1 cellular context compared by ENCODE assay signal in genomic region chr11:46347637-46348311, GRCh38.
TF ChIP-seq lines count a peak whose summit lies in the region.

No MANE protein-coding gene starts in this region.

TF ChIP-seq in HEK293, 187 proteins besides CTCF, POLR2A, EP300 and RAD21 (continued from another document):
- TF ChIP-seq PATZ1 (tag by site-specific recombination; IDR thresholded peaks at IDR 0.05): no peak
- 0 out of 2 replicates have a peak, but pooled peaks have one; percentile 8 for TF ChIP-seq ZNF398 (tag by site-specific recombination; IDR thresholded peaks at IDR 0.05)
- peak; percentile 51; the same call in 1 of the 2 replicates for TF ChIP-seq PRDM10 (tag by site-specific recombination; IDR thresholded peaks at IDR 0.05)
- no peak for TF ChIP-seq KLF8 (tag by site-specific recombination; IDR thresholded peaks at IDR 0.05)
- no peak for TF ChIP-seq ZNF366 (tag by site-specific recombination; conservative IDR thresholded peaks at IDR 0.05)
- TF ChIP-seq ZNF239 (tag by site-specific recombination; IDR thresholded peaks at IDR 0.05): no peak
- peak; percentile 50 for TF ChIP-seq ZBTB26 (tag by site-specific recombination; optimal IDR thresholded peaks at IDR 0.05)
- no peak for TF ChIP-seq ZNF639 (tag by site-specific recombination; IDR thresholded peaks at IDR 0.05)
- no peak for TF ChIP-seq ZNF513 (tag by site-specific recombination; IDR thresholded peaks at IDR 0.05)
- no peak for TF ChIP-seq ZFP69B (tag by site-specific recombination; IDR thresholded peaks at IDR 0.05)
- TF ChIP-seq ZNF580 (tag by site-specific recombination; IDR thresholded peaks at IDR 0.05): no peak
- no peak for TF ChIP-seq PRDM2 (tag by site-specific recombination; IDR thresholded peaks at IDR 0.05; ENCODE audit: borderline replicate concordance)
- TF ChIP-seq BCL11A (tag by site-specific recombination; IDR thresholded peaks at IDR 0.05; ENCODE audit: low read depth): no peak
- no peak for TF ChIP-seq ZNF791 (tag by site-specific recombination; IDR thresholded peaks at IDR 0.05)
- no peak for TF ChIP-seq SP2 (tag by site-specific recombination; IDR thresholded peaks at IDR 0.05)
- TF ChIP-seq ZBTB20 (tag by site-specific recombination; IDR thresholded peaks at IDR 0.05): peak; percentile 21; the same call in 1 of the 2 replicates
- peak; percentile 83 for TF ChIP-seq ZFHX2 (tag by site-specific recombination; conservative IDR thresholded peaks at IDR 0.05)
- TF ChIP-seq GLIS1 (tag by site-specific recombination; IDR thresholded peaks at IDR 0.05): peak; percentile 83
- TF ChIP-seq ZNF785 (tag by site-specific recombination; IDR thresholded peaks at IDR 0.05): no peak
- TF ChIP-seq ZNF501 (tag by site-specific recombination; IDR thresholded peaks at IDR 0.05): 0 out of 2 replicates have a peak, but pooled peaks have one; percentile 31
- peak; percentile 91 for TF ChIP-seq GLIS2 (tag by site-specific recombination; IDR thresholded peaks at IDR 0.05)
